In genomic region chr3:120113128-120114116, GRCh38 we compare ENCODE assay signal across 1 cellular context.
TF ChIP-seq lines count a peak whose summit lies in the region.

No MANE protein-coding gene starts in this region.

TF ChIP-seq in WTC11, 78 proteins besides CTCF, POLR2A, EP300 and RAD21 (continued from another document):
- TF ChIP-seq ARID4B (CRISPR knock-in tag; IDR thresholded peaks at IDR 0.05; ENCODE audit: borderline replicate concordance): no peak
- TF ChIP-seq, protein P1, sequence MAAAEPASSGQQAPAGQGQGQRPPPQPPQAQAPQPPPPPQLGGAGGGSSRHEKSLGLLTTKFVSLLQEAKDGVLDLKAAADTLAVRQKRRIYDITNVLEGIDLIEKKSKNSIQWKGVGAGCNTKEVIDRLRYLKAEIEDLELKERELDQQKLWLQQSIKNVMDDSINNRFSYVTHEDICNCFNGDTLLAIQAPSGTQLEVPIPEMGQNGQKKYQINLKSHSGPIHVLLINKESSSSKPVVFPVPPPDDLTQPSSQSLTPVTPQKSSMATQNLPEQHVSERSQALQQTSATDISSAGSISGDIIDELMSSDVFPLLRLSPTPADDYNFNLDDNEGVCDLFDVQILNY (CRISPR knock-in tag; IDR thresholded peaks at IDR 0.05): no peak
- TF ChIP-seq ERG (CRISPR knock-in tag; IDR thresholded peaks at IDR 0.05): no peak
- TF ChIP-seq SMAD3 (CRISPR knock-in tag; IDR thresholded peaks at IDR 0.05; ENCODE audit: borderline replicate concordance): no peak
- no peak for TF ChIP-seq CREM (CRISPR knock-in tag; IDR thresholded peaks at IDR 0.05)
